In the genomic region with DNA sequence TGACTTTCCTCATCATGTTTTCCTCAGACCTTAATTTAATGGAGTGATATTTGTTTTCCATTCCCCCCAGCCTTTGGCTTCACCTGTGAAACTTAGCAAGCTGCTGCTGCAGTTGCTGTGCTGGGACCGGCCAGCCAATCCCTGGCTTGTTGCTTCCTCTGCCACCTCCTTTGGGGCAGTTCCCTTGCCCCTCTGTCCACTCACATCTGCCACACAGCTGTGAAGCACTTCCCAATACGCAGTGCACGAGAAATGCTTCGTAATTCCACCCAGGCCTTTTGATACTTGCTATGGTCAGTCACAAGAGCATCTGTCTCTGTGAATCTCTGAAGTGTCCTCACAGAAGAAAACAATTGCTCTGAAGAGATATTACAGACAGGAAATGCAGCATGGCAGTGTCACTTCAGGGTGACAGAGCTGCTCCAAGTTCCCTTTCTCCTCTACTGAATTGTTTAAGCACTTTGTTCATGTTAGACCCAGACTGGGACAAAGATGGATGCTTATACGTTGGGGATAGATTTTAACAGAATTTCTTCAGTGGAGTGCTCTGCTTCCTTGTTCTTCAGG, we compare ENCODE assay signal across 22 cellular contexts.
A peak's percentile ranks its signal among the peaks of the same experiment; 100 is the strongest.
DNase-seq lines count a peak whose midpoint lies in the region; ATAC-seq and TF ChIP-seq lines count a peak whose summit lies in the region.
"Had no signal": no experiment of that assay in that cellular context is flagged by ENCODE, and none has a peak within 500 bp of the region (broad histone marks: within the 10 kb centered on the region; RNA-seq: fewer than 3 reads in every experiment).

No MANE protein-coding gene starts in this region.

- H3K4me3 Mint-ChIP-seq in naive thymus-derived CD4-positive, alpha-beta T cell: peak overlapping the region in 1 of 10 donors; percentile 22
- H3K4me3 Mint-ChIP-seq: activated CD4-positive, alpha-beta memory T cell treated with anti-CD3 and anti-CD28 coated beads, Interleukin-2, amount 10 ng/mL, durations not matched to agents 7 days and 5 days; activated naive CD4-positive, alpha-beta T cell treated with anti-CD3 and anti-CD28 coated beads for 36 hours; activated T-cell treated with anti-CD3 and anti-CD28 coated beads, Interleukin-2, amount 50 U/mL, for 24 hours; central memory CD8-positive, alpha-beta T cell; T-helper 1 cell treated with Interleukin-12 subunit alpha and Interleukin-12 subunit beta and Interleukin-4 antibody, amounts not matched to agents 30 μg/mL and 1 μg/mL, for 36 hours had no signal

- no peak overlapping the region for H3K4me3 ChIP-seq in DND-41 (ENCODE audit: low read depth in 1 of 2, low read length in 2 of 2)
- H3K4me3 ChIP-seq in naive thymus-derived CD4-positive, alpha-beta T cell (ENCODE audit: low read length): no peak overlapping the region
- H3K4me3 ChIP-seq in vagina: no peak overlapping the region

- peak overlapping the region; percentile 34 for H3K27ac ChIP-seq in DND-41 (ENCODE audit: low read length)
- no peak overlapping the region for H3K27ac ChIP-seq in naive thymus-derived CD4-positive, alpha-beta T cell (ENCODE audit: low read depth, low read length)
- H3K27ac ChIP-seq in vagina: no peak overlapping the region
- H3K27ac ChIP-seq: WERI-Rb-1 had no signal

- CTCF ChIA-PET in naive thymus-derived CD4-positive, alpha-beta T cell (lab: Charles Lee): no interaction called here

- H3K4me2 ChIP-seq in DND-41 (ENCODE audit: insufficient read depth, low read length): no peak overlapping the region

- H4K20me1 ChIP-seq in DND-41 (ENCODE audit: insufficient read depth, low read length): no peaks in the 10 kb centered on the region

- H3K27me3 Mint-ChIP-seq in naive thymus-derived CD4-positive, alpha-beta T cell: peaks cover 0 to 26% (median 0%) of the 10 kb centered on the region in 5 donors
- H3K27me3 Mint-ChIP-seq: central memory CD8-positive, alpha-beta T cell had no signal

- no peaks in the 10 kb centered on the region for H3K79me2 ChIP-seq in DND-41 (ENCODE audit: insufficient read depth, low read length)

- no peak for TF ChIP-seq CTCF in DND-41 (IDR thresholded peaks at IDR 0.05; ENCODE audit: borderline replicate concordance, extremely low read depth, low read length, poor library complexity, severe bottlenecking)
- no peak for TF ChIP-seq CTCF in vagina (IDR thresholded peaks at IDR 0.05)

- peak overlapping the region in 7 of 9 donors; percentile 26 to 91 (median 49) for H3K27ac Mint-ChIP-seq in naive thymus-derived CD4-positive, alpha-beta T cell
- H3K27ac Mint-ChIP-seq: activated CD4-positive, alpha-beta memory T cell treated with anti-CD3 and anti-CD28 coated beads, Interleukin-2, amount 10 ng/mL, durations not matched to agents 7 days and 5 days; activated naive CD4-positive, alpha-beta T cell treated with anti-CD3 and anti-CD28 coated beads for 36 hours; activated T-cell treated with anti-CD3 and anti-CD28 coated beads, Interleukin-2, amount 50 U/mL, for 24 hours; T-helper 1 cell treated with Interleukin-12 subunit alpha and Interleukin-12 subunit beta and Interleukin-4 antibody, amounts not matched to agents 30 μg/mL and 1 μg/mL, for 36 hours had no signal

- TF ChIP-seq POLR2A in vagina (IDR thresholded peaks at IDR 0.05): no peak

- H2AFZ ChIP-seq in DND-41 (ENCODE audit: low read depth, low read length): peak overlapping the region; percentile 18

- in situ Hi-C loops in KBM-7 (cut with MboI; ENCODE audit: low pct_unique_long_range_greater_than_20kb, low sequenced_read_pairs): no loop called here

- H3K9ac ChIP-seq in DND-41 (ENCODE audit: low read depth, low read length): no peak overlapping the region

- no peak for ATAC-seq in DND-41 (ENCODE audit: insufficient read depth, low read depth)
- peak; percentile 45 for ATAC-seq in naive thymus-derived CD4-positive, alpha-beta T cell
- no peak for ATAC-seq in left colon
- ATAC-seq: esophagus mucosa had no signal

- DNase-seq in AML-193 (lab: John Stamatoyannopoulos, UW) (peak; percentile 38 to 60), DND-41 (no peak), NOMO-1 treated with DMSO at 0.1 percent for 48 hours (lab: John Stamatoyannopoulos, UW; ENCODE audit: unreplicated experiment) (peak; percentile 52), vagina (ENCODE audit: extremely low spot score in 2 of 2) (no peak), left colon (no peak), KBM-7 (no peak)
- no peak for DNase-seq in naive thymus-derived CD4-positive, alpha-beta T cell
- DNase-seq: activated CD4-positive, alpha-beta memory T cell treated with anti-CD3 and anti-CD28 coated beads, Interleukin-2, amount 10 ng/mL, durations not matched to agents 7 days and 5 days; activated naive CD4-positive, alpha-beta T cell treated with anti-CD3 and anti-CD28 coated beads for 36 hours; activated T-cell treated with anti-CD3 and anti-CD28 coated beads, Interleukin-2, amount 50 U/mL, for 24 hours; aorta; glutamatergic neuron; H7; MM.1S; NCI-H2029 treated with DMSO at 0.1 percent for 48 hours; SHP77 treated with DMSO at 0.1 percent for 48 hours; stimulated activated CD8-positive, alpha-beta memory T cell treated with anti-CD3 and anti-CD28 coated beads, Interleukin-4, amount 100 ng/mL, for 48 hours; substantia nigra; WERI-Rb-1 had no signal

- peaks cover 0 to 4% (median 0%) of the 10 kb centered on the region in 11 donors for H3K9me3 Mint-ChIP-seq in naive thymus-derived CD4-positive, alpha-beta T cell
- H3K9me3 Mint-ChIP-seq: activated naive CD4-positive, alpha-beta T cell treated with anti-CD3 and anti-CD28 coated beads for 36 hours; activated T-cell treated with anti-CD3 and anti-CD28 coated beads, Interleukin-2, amount 50 U/mL, for 24 hours; central memory CD8-positive, alpha-beta T cell had no signal

- intact Hi-C loops in naive thymus-derived CD4-positive, alpha-beta T cell (cut with micrococcal nuclease): no loop called here
- intact Hi-C loops in vagina (cut with DNase I): no loop called here
- intact Hi-C loops in left colon (cut with DNase I, micrococcal nuclease): no loop called here

- peaks cover 39% of the 10 kb centered on the region for H3K4me1 ChIP-seq in DND-41 (ENCODE audit: insufficient read depth, low read length)
- H3K4me1 ChIP-seq in naive thymus-derived CD4-positive, alpha-beta T cell (ENCODE audit: control insufficient read depth in 2 of 2, insufficient read depth in 2 of 2, low read length in 2 of 2): peaks cover 6 to 29% of the 10 kb centered on the region in 2 donors
- H3K4me1 ChIP-seq in vagina: no peaks in the 10 kb centered on the region

- POLR2A ChIA-PET in naive thymus-derived CD4-positive, alpha-beta T cell (lab: Charles Lee): no interaction called here

- H3K36me3 ChIP-seq in DND-41 (ENCODE audit: insufficient read depth, low read length) (no peaks in the 10 kb centered on the region), vagina (no peaks in the 10 kb centered on the region)
- no peaks in the 10 kb centered on the region for H3K36me3 ChIP-seq in naive thymus-derived CD4-positive, alpha-beta T cell (ENCODE audit: control insufficient read depth in 2 of 3, insufficient read depth in 3 of 3, low read length in 3 of 3)
- H3K36me3 ChIP-seq: WERI-Rb-1 had no signal

- H3K27me3 ChIP-seq in DND-41 (ENCODE audit: insufficient read depth, low read length, poor library complexity) (no peaks in the 10 kb centered on the region), vagina (no peaks in the 10 kb centered on the region)
- H3K27me3 ChIP-seq in naive thymus-derived CD4-positive, alpha-beta T cell (ENCODE audit: control insufficient read depth in 2 of 2, insufficient read depth in 2 of 2, low read length in 2 of 2): no peaks in the 10 kb centered on the region

- no peaks in the 10 kb centered on the region for H3K9me3 ChIP-seq in DND-41 (ENCODE audit: insufficient read depth, low read length, severe bottlenecking)
- no peaks in the 10 kb centered on the region for H3K9me3 ChIP-seq in naive thymus-derived CD4-positive, alpha-beta T cell (ENCODE audit: control insufficient read depth in 2 of 3, low read length in 3 of 3)
- no peaks in the 10 kb centered on the region for H3K9me3 ChIP-seq in vagina

- peaks cover 6 to 68% (median 49%) of the 10 kb centered on the region in 7 donors for H3K4me1 Mint-ChIP-seq in naive thymus-derived CD4-positive, alpha-beta T cell

- peaks cover 0 to 7% (median 0%) of the 10 kb centered on the region in 5 donors for H3K36me3 Mint-ChIP-seq in naive thymus-derived CD4-positive, alpha-beta T cell

Comparison
In these comparisons a context has a peak if more than half of its experiments do, and no peak if none do; other contexts are left out.
1. DNase-seq: peak in AML-193 (2 of 2) and NOMO-1 treated with DMSO at 0.1 percent for 48 hours (single experiment); none in DND-41 (single experiment), naive thymus-derived CD4-positive, alpha-beta T cell (0 of 9), vagina (0 of 2), left colon (0 of 2) and KBM-7 (single experiment).